In genomic region chr4:6641164-6641970, GRCh38 we compare ENCODE assay signal across 8 cellular contexts. TPM values are rescaled to one million over a fixed set of nuclear protein-coding genes. Genes with fewer than 3 reads are reported as not detected.
DNase-seq lines count a peak whose midpoint lies in the region; ATAC-seq and TF ChIP-seq lines count a peak whose summit lies in the region.

No MANE protein-coding gene starts in this region.

- DNase-seq in CD8-positive, alpha-beta T cell: peak in 6 of 7 experiments; percentile 28 to 65 (median 40)
- peak; percentile 62 for DNase-seq in activated CD8-positive, alpha-beta T cell treated with anti-CD3 and anti-CD28 coated beads for 36 hours
- no peak for DNase-seq in epithelial cell of prostate (ENCODE audit: low read depth, low spot score)
- DNase-seq in Ammon's horn (ENCODE audit: low spot score): no peak

- peaks cover 16% of the 10 kb centered on the region for H3K36me3 ChIP-seq in CD8-positive, alpha-beta T cell (ENCODE audit: insufficient read depth, low read length)
- peaks cover 16% of the 10 kb centered on the region for H3K36me3 ChIP-seq in HUES6 (ENCODE audit: control insufficient read depth, insufficient read depth, low read length)
- peaks cover 11% of the 10 kb centered on the region for H3K36me3 ChIP-seq in mucosa of stomach (ENCODE audit: control insufficient read depth, insufficient read depth, low read length)

- H3K9me3 Mint-ChIP-seq in CD8-positive, alpha-beta T cell: no peaks in the 10 kb centered on the region
- H3K9me3 Mint-ChIP-seq in activated CD8-positive, alpha-beta T cell treated with anti-CD3 and anti-CD28 coated beads for 36 hours: peaks cover 1% of the 10 kb centered on the region

- no peak for TF ChIP-seq CTCF in CD8-positive, alpha-beta T cell (IDR thresholded peaks at IDR 0.05)
- no peak for TF ChIP-seq CTCF in activated CD8-positive, alpha-beta T cell treated with anti-CD3 and anti-CD28 coated beads for 36 hours (IDR thresholded peaks at IDR 0.05)

- intact Hi-C loops in CD8-positive, alpha-beta T cell (cut with DNase I, micrococcal nuclease): loop anchor here (1.0 to 5.0 kb wide), 6 partner anchors 23 to 426 kb away; partner anchors contain the start of genes GRPEL1 (in 1 of the 2), KIAA0232 (in 1 of the 2) and TADA2B (in 1 of the 2)
- intact Hi-C loops in activated CD8-positive, alpha-beta T cell treated with anti-CD3 and anti-CD28 coated beads for 36 hours (cut with micrococcal nuclease): loop anchor here (2.0 kb wide), 1 partner anchor 69 kb away; no protein-coding TSS in a partner anchor

- peak; percentile 40 for ATAC-seq in CD8-positive, alpha-beta T cell
- ATAC-seq in GM21390 (IDR thresholded peaks at IDR 0.05; ENCODE audit: unreplicated experiment): peak; percentile 23
- peak; percentile 50 for ATAC-seq in activated CD8-positive, alpha-beta T cell treated with anti-CD3 and anti-CD28 coated beads for 36 hours

- peaks cover 17% of the 10 kb centered on the region for H3K4me1 ChIP-seq in CD8-positive, alpha-beta T cell (ENCODE audit: insufficient read depth, low read length)
- H3K4me1 ChIP-seq in HUES6 (ENCODE audit: control insufficient read depth, insufficient read depth, low read length) (peaks cover 14% of the 10 kb centered on the region), mucosa of stomach (ENCODE audit: control insufficient read depth, insufficient read depth, low read length) (peaks cover 9% of the 10 kb centered on the region)

- H3K27me3 Mint-ChIP-seq in CD8-positive, alpha-beta T cell (ENCODE audit: low read depth): no peaks in the 10 kb centered on the region
- H3K27me3 Mint-ChIP-seq in activated CD8-positive, alpha-beta T cell treated with anti-CD3 and anti-CD28 coated beads for 36 hours: no peaks in the 10 kb centered on the region

- H3K4me3 Mint-ChIP-seq in CD8-positive, alpha-beta T cell: peak overlapping the region; percentile 99
- H3K4me3 Mint-ChIP-seq in activated CD8-positive, alpha-beta T cell treated with anti-CD3 and anti-CD28 coated beads for 36 hours: peak overlapping the region; percentile 98

- peak overlapping the region; percentile 99 for H3K27ac Mint-ChIP-seq in CD8-positive, alpha-beta T cell
- H3K27ac Mint-ChIP-seq in activated CD8-positive, alpha-beta T cell treated with anti-CD3 and anti-CD28 coated beads for 36 hours: peak overlapping the region; percentile 99

- POLR2A ChIA-PET in CD8-positive, alpha-beta T cell (lab: Charles Lee): interaction anchor here (0.6 to 5.8 kb wide), 20 partner anchors 17 to 426 kb away, joined by 3 to 76 read pairs (median 6); partner anchors contain the start of genes BLOC1S4, GRPEL1, MAN2B2 and MRFAP1L1
- POLR2A ChIA-PET in activated CD8-positive, alpha-beta T cell treated with anti-CD3 and anti-CD28 coated beads for 36 hours (lab: Charles Lee): interaction anchor here (0.7 to 4.4 kb wide), 14 partner anchors 8 to 141 kb away, joined by 3 to 68 read pairs (median 4); partner anchors contain the start of genes KIAA0232, MAN2B2 and MRFAP1L1

- H3K9ac ChIP-seq in HUES6 (ENCODE audit: low read length): peak overlapping the region; percentile 95
- peak overlapping the region; percentile 96 for H3K9ac ChIP-seq in mucosa of stomach (ENCODE audit: low read length)

- peaks cover 41% of the 10 kb centered on the region for H3K4me1 Mint-ChIP-seq in CD8-positive, alpha-beta T cell (ENCODE audit: low read depth)
- H3K4me1 Mint-ChIP-seq in activated CD8-positive, alpha-beta T cell treated with anti-CD3 and anti-CD28 coated beads for 36 hours (ENCODE audit: low read depth): peaks cover 29% of the 10 kb centered on the region

- peak overlapping the region; percentile 96 for H3K27ac ChIP-seq in CD8-positive, alpha-beta T cell (ENCODE audit: low read depth, low read length)
- H3K27ac ChIP-seq in HUES6 (ENCODE audit: low read depth, low read length) (peak overlapping the region; percentile 89; the same call in 1 of the 2 replicates), epithelial cell of prostate (peak overlapping the region; percentile 92), temporal lobe (ENCODE audit: low read depth, low read length) (peak overlapping the region; percentile 87)

- H3K4me3 ChIP-seq in CD8-positive, alpha-beta T cell (ENCODE audit: low read depth, low read length): peak overlapping the region; percentile 96
- peak overlapping the region; percentile 98 for H3K4me3 ChIP-seq in HUES6 (ENCODE audit: low read depth, low read length)
- H3K4me3 ChIP-seq in mucosa of stomach (ENCODE audit: low read length): peak overlapping the region; percentile 97

- H3K9me3 ChIP-seq in CD8-positive, alpha-beta T cell (ENCODE audit: low read length): no peaks in the 10 kb centered on the region
- H3K9me3 ChIP-seq in HUES6 (ENCODE audit: control insufficient read depth, insufficient read depth, low read depth, low read length) (no peaks in the 10 kb centered on the region), mucosa of stomach (ENCODE audit: control insufficient read depth, low read length) (no peaks in the 10 kb centered on the region)

- CTCF ChIA-PET in CD8-positive, alpha-beta T cell (lab: Charles Lee): interaction anchor here (0.8 to 3.9 kb wide), 14 partner anchors 18 to 232 kb away, joined by 3 to 19 read pairs (median 4); partner anchors contain the start of gene BLOC1S4
- CTCF ChIA-PET in activated CD8-positive, alpha-beta T cell treated with anti-CD3 and anti-CD28 coated beads for 36 hours (lab: Charles Lee): interaction anchor here (0.9 to 1.8 kb wide), 14 partner anchors 22 to 428 kb away, joined by 3 to 9 read pairs (median 4); partner anchors contain the start of gene MRFAP1L1

- H3K27me3 ChIP-seq in CD8-positive, alpha-beta T cell (ENCODE audit: insufficient read depth, low read length): no peaks in the 10 kb centered on the region
- H3K27me3 ChIP-seq in HUES6 (ENCODE audit: control insufficient read depth, insufficient read depth, low read length) (no peaks in the 10 kb centered on the region), mucosa of stomach (ENCODE audit: control insufficient read depth, insufficient read depth, low read length) (no peaks in the 10 kb centered on the region)

- peaks cover 42% of the 10 kb centered on the region for H3K36me3 Mint-ChIP-seq in CD8-positive, alpha-beta T cell
- H3K36me3 Mint-ChIP-seq in activated CD8-positive, alpha-beta T cell treated with anti-CD3 and anti-CD28 coated beads for 36 hours (ENCODE audit: low read depth): peaks cover 30% of the 10 kb centered on the region

RNA-seq across cellular contexts. Expression of gene MRFAP1, which starts 0.9 kb away (rescaled TPM):
- total RNA-seq in CD8-positive, alpha-beta T cell: 100 to 1,000 TPM; 177 to 183 TPM
- total RNA-seq in activated CD8-positive, alpha-beta T cell treated with anti-CD3 and anti-CD28 coated beads for 36 hours: 100 to 1,000 TPM; 106 to 107 TPM
- total RNA-seq in temporal lobe: 96.1 TPM

RNA-seq across cellular contexts. Expression of gene S100P, which starts 52.3 kb away (rescaled TPM):
- total RNA-seq in CD8-positive, alpha-beta T cell: 1 to 10 TPM; 1.1 to 1.5 TPM
- total RNA-seq in activated CD8-positive, alpha-beta T cell treated with anti-CD3 and anti-CD28 coated beads for 36 hours: 1 to 10 TPM; 3.4 to 4.3 TPM
- total RNA-seq in temporal lobe: 2.0 TPM

Comparison
In these comparisons a context has a peak if more than half of its experiments do, and no peak if none do; other contexts are left out.
1. DNase-seq: peak in CD8-positive, alpha-beta T cell (6 of 7) and activated CD8-positive, alpha-beta T cell treated with anti-CD3 and anti-CD28 coated beads for 36 hours (single experiment); none in epithelial cell of prostate (single experiment) and Ammon's horn (single experiment).
2. Peak in every context shown above with its lines, with median percentiles within 50 percentile points of each other: ATAC-seq, H3K27ac ChIP-seq and H3K4me3 ChIP-seq.